ENCODE assay signal across 20 cellular contexts in the genomic region with DNA sequence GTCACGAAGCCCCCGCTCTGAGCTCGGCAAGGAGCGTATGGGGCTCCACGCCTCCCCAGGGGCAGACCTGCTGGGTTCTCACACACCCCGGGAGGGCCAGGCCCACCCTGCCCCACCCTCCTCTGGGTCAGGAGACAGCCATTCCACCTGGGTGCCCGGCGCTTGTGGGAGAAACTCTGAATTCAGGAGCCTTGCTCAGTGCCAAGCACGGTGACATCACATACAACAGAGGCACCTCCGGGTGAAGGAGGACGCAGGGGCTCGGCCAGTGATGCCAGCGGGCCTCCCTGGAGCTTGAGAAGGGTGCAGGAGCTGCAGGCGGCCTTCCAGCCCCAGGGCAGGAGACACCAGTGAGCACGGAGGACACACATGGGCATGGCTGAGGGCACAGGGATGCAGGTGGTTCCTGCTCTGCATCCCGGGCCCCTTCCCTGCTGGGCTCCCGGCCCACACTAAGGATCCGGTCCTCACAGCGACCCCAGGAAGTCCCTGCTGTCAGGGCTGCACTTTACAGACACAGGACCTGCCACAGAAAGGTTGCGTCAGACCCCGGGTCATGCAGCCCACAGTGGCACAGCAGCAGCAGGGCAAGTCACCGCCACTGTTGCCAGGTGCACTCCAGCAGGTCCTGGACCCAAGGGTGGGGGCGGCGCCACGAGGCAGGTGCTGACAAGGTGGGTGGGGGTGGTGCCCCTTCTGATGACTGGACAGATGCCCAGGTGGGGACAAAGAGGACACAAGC.
"Had no signal": no experiment of that assay in that cellular context is flagged by ENCODE, and none has a peak within 500 bp of the region (broad histone marks: within the 10 kb centered on the region; RNA-seq: fewer than 3 reads in every experiment).

No MANE protein-coding gene starts in this region.

- DNase-seq: activated CD4-positive, alpha-beta memory T cell treated with anti-CD3 and anti-CD28 coated beads for 36 hours; activated CD4-positive, alpha-beta T cell treated with anti-CD3 and anti-CD28 coated beads for 48 hours; activated effector memory CD4-positive, alpha-beta T cell treated with Interleukin-2 at 50 U/mL for 16 hours; activated naive CD4-positive, alpha-beta T cell treated with anti-CD3 and anti-CD28 coated beads for 36 hours; activated T-cell treated with anti-CD3 and anti-CD28 coated beads, Interleukin-2, amount 50 U/mL, for 72 hours; amygdala; colonic mucosa; dorsolateral prefrontal cortex; effector memory CD8-positive, alpha-beta T cell; glutamatergic neuron; left ventricle myocardium inferior; naive thymus-derived CD4-positive, alpha-beta T cell; spleen; stimulated activated CD4-positive, alpha-beta T cell treated with anti-CD3 and anti-CD28 coated beads, Interleukin-4, amount 100 ng/mL, for 1 hour; stimulated activated naive CD4-positive, alpha-beta T cell; testis; trophoblast cell had no signal

- H3K4me3 ChIP-seq: colonic mucosa, dorsolateral prefrontal cortex, esophagus muscularis mucosa, hepatocyte, left ventricle myocardium inferior, spleen, testis, vagina had no signal

- H3K27me3 ChIP-seq: colonic mucosa, dorsolateral prefrontal cortex, esophagus muscularis mucosa, hepatocyte, spleen, testis, vagina had no signal

- H3K4me2 ChIP-seq: hepatocyte had no signal

- H3K9me3 ChIP-seq: colonic mucosa, esophagus muscularis mucosa, left ventricle myocardium inferior, spleen, testis, vagina had no signal

- H3K4me1 ChIP-seq: colonic mucosa had no signal

- H3K27ac ChIP-seq: colonic mucosa, dorsolateral prefrontal cortex, esophagus muscularis mucosa, hepatocyte, left ventricle myocardium inferior, spleen, testis, vagina had no signal

- ATAC-seq: activated T-cell treated with anti-CD3 and anti-CD28 coated beads, Interleukin-2, amount 50 U/mL, for 72 hours; effector memory CD8-positive, alpha-beta T cell; naive thymus-derived CD4-positive, alpha-beta T cell had no signal

- H3K36me3 ChIP-seq: colonic mucosa, left ventricle myocardium inferior, vagina had no signal
